ENCODE assay signal across 11 cellular contexts in genomic region chr18:475202-475624, GRCh38. TPM values are rescaled to one million over a fixed set of nuclear protein-coding genes. Genes with fewer than 3 reads are reported as not detected.
DNase-seq lines count a peak whose midpoint lies in the region; ATAC-seq and TF ChIP-seq lines count a peak whose summit lies in the region.
"Had no signal": no experiment of that assay in that cellular context is flagged by ENCODE, and none has a peak within 500 bp of the region (broad histone marks: within the 10 kb centered on the region; RNA-seq: fewer than 3 reads in every experiment).

No MANE protein-coding gene starts in this region.

- H3K27me3 ChIP-seq in SK-N-SH (ENCODE audit: insufficient read depth), result no peaks in the 10 kb centered on the region
- H3K27me3 ChIP-seq in neuronal stem cell (ENCODE audit: control insufficient read depth in 3 of 3, insufficient read depth in 3 of 3, low read depth in 1 of 3, low read length in 3 of 3), result no peaks in the 10 kb centered on the region

- H3K4me1 Mint-ChIP-seq in activated T-cell treated with anti-CD3 and anti-CD28 coated beads, Interleukin-2, amount 50 U/mL, for 4 hours (ENCODE audit: low read depth), result no peaks in the 10 kb centered on the region
- peaks cover 5% of the 10 kb centered on the region for H3K4me1 Mint-ChIP-seq in activated T-cell treated with anti-CD3 and anti-CD28 coated beads, Interleukin-2, amount 50 U/mL, for 72 hours (ENCODE audit: low read depth)

- H2AFZ ChIP-seq in SK-N-SH (ENCODE audit: low read depth) (peak overlapping the region; percentile 50), neuronal stem cell (ENCODE audit: low read length) (no peak overlapping the region)

- no peak overlapping the region; the same call in 1 of the 2 replicates for H3K9ac ChIP-seq in SK-N-SH
- no peak overlapping the region for H3K9ac ChIP-seq in neuronal stem cell (ENCODE audit: low read depth, low read length, poor library complexity)

- CTCF ChIA-PET in SK-N-SH (lab: Yijun Ruan, JAX), result interaction anchor here (0.9 to 1.4 kb wide), 2 partner anchors 8 to 182 kb away, joined by 3 read pairs; no protein-coding TSS in a partner anchor

- no peaks in the 10 kb centered on the region for H4K20me1 ChIP-seq in SK-N-SH (ENCODE audit: insufficient read depth)

- 22% methylated on average over 5 of the region's 5 CpGs for WGBS in SK-N-SH (ENCODE audit: low lambda C conversion rate)
- WGBS in neuronal stem cell (ENCODE audit: extremely low coverage in 2 of 2, insufficient read length in 2 of 2, insufficient replicate concordance in 1 of 2), 2 donors, result no CpG with 5 or more reads among the region's 5 CpGs

- TF ChIP-seq RAD21 in SK-N-SH (IDR thresholded peaks at IDR 0.05; ENCODE audit: low read length), result no peak

- POLR2A ChIA-PET in SK-N-SH (lab: Yijun Ruan, JAX), result no interaction called here

- H3K4me1 ChIP-seq in SK-N-SH (ENCODE audit: control insufficient read depth in 1 of 2, insufficient read depth in 2 of 2, low read depth in 1 of 2, low read length in 1 of 2) (peaks cover 0 to 39% of the 10 kb centered on the region in 2 experiments; a peak in 3 of 4 replicates), neuronal stem cell (ENCODE audit: control insufficient read depth in 2 of 2, insufficient read depth in 1 of 2, low read depth in 1 of 2, low read length in 2 of 2) (peaks cover 0 to 5% of the 10 kb centered on the region in 2 donors)

- peak overlapping the region; percentile 32 for H3K18ac ChIP-seq in neuronal stem cell (ENCODE audit: low read length)

- H4K8ac ChIP-seq in neuronal stem cell (ENCODE audit: low read depth, low read length), result no peak overlapping the region

- H3K79me2 ChIP-seq in SK-N-SH (ENCODE audit: insufficient read depth), result no peaks in the 10 kb centered on the region

- H3K27me3 Mint-ChIP-seq in activated T-cell treated with anti-CD3 and anti-CD28 coated beads, Interleukin-2, amount 50 U/mL, for 4 hours (ENCODE audit: low read depth), result peaks cover 18% of the 10 kb centered on the region
- H3K27me3 Mint-ChIP-seq in activated T-cell treated with anti-CD3 and anti-CD28 coated beads, Interleukin-2, amount 50 U/mL, for 72 hours (ENCODE audit: low read depth), result peaks cover 4% of the 10 kb centered on the region

- no peaks in the 10 kb centered on the region for H3K36me3 ChIP-seq in SK-N-SH (replicated peaks in 1 of 2; ENCODE audit: control insufficient read depth in 1 of 2, insufficient read depth in 2 of 2, low read length in 1 of 2)
- no peaks in the 10 kb centered on the region for H3K36me3 ChIP-seq in neuronal stem cell (replicated peaks in 1 of 2; ENCODE audit: control insufficient read depth in 2 of 2, insufficient read depth in 2 of 2, low read length in 2 of 2)

- H3K27ac Mint-ChIP-seq in activated T-cell treated with anti-CD3 and anti-CD28 coated beads, Interleukin-2, amount 50 U/mL, for 72 hours, result no peak overlapping the region
- H3K27ac Mint-ChIP-seq: CD8-positive, alpha-beta T cell had no signal

- no peak overlapping the region for H4K91ac ChIP-seq in neuronal stem cell (ENCODE audit: low read depth, low read length, poor library complexity)

- no peaks in the 10 kb centered on the region for H3K9me2 ChIP-seq in SK-N-SH

- TF ChIP-seq EP300 in SK-N-SH (IDR thresholded peaks at IDR 0.05; ENCODE audit: borderline replicate concordance in 1 of 2, low read depth in 1 of 2, low read length in 1 of 2), result peak in 1 of 2 experiments; percentile 81; a peak in 2 of 4 replicates

- no peak overlapping the region for H3K14ac ChIP-seq in neuronal stem cell (ENCODE audit: low read length)

- H3K4me2 ChIP-seq in SK-N-SH, result peak overlapping the region; percentile 22
- no peak overlapping the region for H3K4me2 ChIP-seq in neuronal stem cell (ENCODE audit: insufficient read depth, low read length, poor library complexity, severe bottlenecking)

- H3K79me1 ChIP-seq in neuronal stem cell (ENCODE audit: low read depth, low read length), result no peaks in the 10 kb centered on the region

- no peak for ATAC-seq in activated T-cell treated with anti-CD3 and anti-CD28 coated beads, Interleukin-2, amount 50 U/mL, for 4 hours
- no peak for ATAC-seq in activated T-cell treated with anti-CD3 and anti-CD28 coated beads, Interleukin-2, amount 50 U/mL, for 72 hours (replicated peaks in 1 of 2)
- ATAC-seq: CD8-positive, alpha-beta T cell had no signal

- H3K36me3 Mint-ChIP-seq in activated T-cell treated with anti-CD3 and anti-CD28 coated beads, Interleukin-2, amount 50 U/mL, for 4 hours (ENCODE audit: insufficient read depth), result no peaks in the 10 kb centered on the region
- H3K36me3 Mint-ChIP-seq in activated T-cell treated with anti-CD3 and anti-CD28 coated beads, Interleukin-2, amount 50 U/mL, for 72 hours (ENCODE audit: insufficient read depth in 2 of 2), result no peaks in the 10 kb centered on the region
- H3K36me3 Mint-ChIP-seq: CD8-positive, alpha-beta T cell had no signal

- no peak overlapping the region for H2BK5ac ChIP-seq in neuronal stem cell (ENCODE audit: low read length)

- H2BK15ac ChIP-seq in neuronal stem cell (ENCODE audit: low read length), result no peak overlapping the region

- H2BK120ac ChIP-seq in neuronal stem cell (ENCODE audit: low read depth, low read length), result no peak overlapping the region

- TF ChIP-seq CTCF in SK-N-SH (IDR thresholded peaks at IDR 0.05), result no peak
- no peak for TF ChIP-seq CTCF in foreskin fibroblast (IDR thresholded peaks at IDR 0.05; ENCODE audit: low read depth, low read length)

- no peaks in the 10 kb centered on the region for H3K9me3 Mint-ChIP-seq in activated T-cell treated with anti-CD3 and anti-CD28 coated beads, Interleukin-2, amount 50 U/mL, for 4 hours
- no peaks in the 10 kb centered on the region for H3K9me3 Mint-ChIP-seq in activated T-cell treated with anti-CD3 and anti-CD28 coated beads, Interleukin-2, amount 50 U/mL, for 72 hours
- H3K9me3 Mint-ChIP-seq: CD8-positive, alpha-beta T cell had no signal

- no peak overlapping the region for H3K23ac ChIP-seq in neuronal stem cell (ENCODE audit: low read depth, low read length, poor library complexity)

- no peak overlapping the region for H3K4me3 ChIP-seq in SK-N-SH (ENCODE audit: low read depth in 2 of 2, low read length in 1 of 2)
- no peak overlapping the region for H3K4me3 ChIP-seq in foreskin fibroblast (ENCODE audit: low read depth in 1 of 2, low read length in 2 of 2)
- no peak overlapping the region for H3K4me3 ChIP-seq in neuronal stem cell (ENCODE audit: low read length in 2 of 2)

- H2AK5ac ChIP-seq in neuronal stem cell (ENCODE audit: low read depth, low read length), result no peak overlapping the region

- peak; percentile 90 for DNase-seq in EL
- DNase-seq in SK-N-SH, result no peak
- peak; percentile 69 to 73 for DNase-seq in foreskin fibroblast
- no peak for DNase-seq in neuronal stem cell (ENCODE audit: low spot score)
- no peak for DNase-seq in ecto neural progenitor cell (ENCODE audit: low spot score)
- DNase-seq in activated T-cell treated with anti-CD3 and anti-CD28 coated beads, Interleukin-2, amount 50 U/mL, for 4 hours, result no peak
- no peak for DNase-seq in activated T-cell treated with anti-CD3 and anti-CD28 coated beads, Interleukin-2, amount 50 U/mL, for 72 hours
- DNase-seq in SKM-1 (lab: John Stamatoyannopoulos, UW; ENCODE audit: unreplicated experiment), result no peak
- DNase-seq: activated CD8-positive, alpha-beta memory T cell treated with anti-CD3 and anti-CD28 coated beads, Interleukin-2, amount 50 U/mL, for 48 hours; CD8-positive, alpha-beta T cell; NCI-H1105 treated with DMSO at 0.1 percent for 48 hours had no signal

- no peak overlapping the region for H3K4me3 Mint-ChIP-seq in activated T-cell treated with anti-CD3 and anti-CD28 coated beads, Interleukin-2, amount 50 U/mL, for 4 hours
- H3K4me3 Mint-ChIP-seq in activated T-cell treated with anti-CD3 and anti-CD28 coated beads, Interleukin-2, amount 50 U/mL, for 72 hours, result no peak overlapping the region
- H3K4me3 Mint-ChIP-seq: CD8-positive, alpha-beta T cell had no signal

- no peak overlapping the region for H3K4ac ChIP-seq in neuronal stem cell (ENCODE audit: low read length)

- peaks cover 21% of the 10 kb centered on the region for H3F3A ChIP-seq in SK-N-SH (replicated peaks; ENCODE audit: insufficient read depth)

- no peak overlapping the region for H2BK12ac ChIP-seq in neuronal stem cell (ENCODE audit: low read length)

- H3K9me3 ChIP-seq in SK-N-SH (no peaks in the 10 kb centered on the region), neuronal stem cell (replicated peaks in 1 of 2; ENCODE audit: control insufficient read depth in 2 of 2, insufficient read depth in 1 of 2, low read depth in 1 of 2, low read length in 2 of 2) (no peaks in the 10 kb centered on the region)

- peak overlapping the region; percentile 56 to 75; a peak in 3 of 4 replicates for H3K27ac ChIP-seq in SK-N-SH (ENCODE audit: low read depth in 2 of 2, low read length in 1 of 2)
- H3K27ac ChIP-seq in neuronal stem cell (replicated peaks; ENCODE audit: low read length), result no peak overlapping the region

TF ChIP-seq in SK-N-SH, 30 proteins besides CTCF, POLR2A, EP300 and RAD21 (continues in another document):
- TF ChIP-seq POLR2AphosphoS5 (IDR thresholded peaks at IDR 0.05; ENCODE audit: low read depth, low read length) (0 out of 2 replicates have a peak, but pooled peaks have one; percentile 38), JUND (IDR thresholded peaks at IDR 0.05) (peak; percentile 67), FOSL2 (IDR thresholded peaks at IDR 0.05; ENCODE audit: borderline replicate concordance, low read depth) (peak; percentile 66), FOXJ3 (CRISPR knock-in tag; IDR thresholded peaks at IDR 0.05) (no peak)

RNA-seq across cellular contexts. Expression of gene COLEC12, which starts 25.3 kb away (rescaled TPM):
- 28.1 and 41.2 TPM in 2 replicates for polyA plus RNA-seq in SK-N-SH (2012; rRNA removed)
- 39.8 and 50.1 TPM in 2 replicates for polyA plus RNA-seq in SK-N-SH (2012; cell fraction: cytosol; rRNA removed)
- 17.8 and 20.5 TPM in 2 replicates for polyA plus RNA-seq in SK-N-SH (2012; cell fraction: nucleus; rRNA removed)
- polyA plus RNA-seq in neuronal stem cell (2013, experiment 1 of 2), result 1.0 TPM
- polyA plus RNA-seq in neuronal stem cell (2013, experiment 2 of 2), result 1.1 TPM
- under 1 TPM in 2 of 3 donors, not detected in 1; 0.05 to 0.08 TPM for total RNA-seq in activated T-cell treated with anti-CD3 and anti-CD28 coated beads, Interleukin-2, amount 50 U/mL, for 4 hours
- total RNA-seq in activated T-cell treated with anti-CD3 and anti-CD28 coated beads, Interleukin-2, amount 50 U/mL, for 72 hours, result under 1 TPM in 1 of 2 donors, not detected in 1; 0.05 TPM
- total RNA-seq: CD8-positive, alpha-beta T cell had no signal

Comparison
In these comparisons a context has a peak if more than half of its experiments do, and no peak if none do; other contexts are left out.
1. DNase-seq: peak in EL (single experiment) and foreskin fibroblast (2 of 2); none in SK-N-SH (single experiment), neuronal stem cell (single experiment), ecto neural progenitor cell (single experiment), activated T-cell treated with anti-CD3 and anti-CD28 coated beads, Interleukin-2, amount 50 U/mL, for 4 hours (single experiment), activated T-cell treated with anti-CD3 and anti-CD28 coated beads, Interleukin-2, amount 50 U/mL, for 72 hours (0 of 2) and SKM-1 (single experiment).